In genomic region chr2:150608341-150608740, GRCh38 we compare ENCODE assay signal across 1 cellular context.
TF ChIP-seq lines count a peak whose summit lies in the region.

No MANE protein-coding gene starts in this region.

TF ChIP-seq in GM12878, 131 proteins besides CTCF, POLR2A, EP300 and RAD21 (continued from another document):
- TF ChIP-seq ZNF592 (IDR thresholded peaks at IDR 0.05) (no peak), ZBTB4 (CRISPR knock-in tag; IDR thresholded peaks at IDR 0.05) (no peak), MTA2 (IDR thresholded peaks at IDR 0.05; ENCODE audit: low read depth) (peak; percentile 25; the same call in 1 of the 2 replicates)
